ENCODE assay signal across 13 cellular contexts in the genomic region with DNA sequence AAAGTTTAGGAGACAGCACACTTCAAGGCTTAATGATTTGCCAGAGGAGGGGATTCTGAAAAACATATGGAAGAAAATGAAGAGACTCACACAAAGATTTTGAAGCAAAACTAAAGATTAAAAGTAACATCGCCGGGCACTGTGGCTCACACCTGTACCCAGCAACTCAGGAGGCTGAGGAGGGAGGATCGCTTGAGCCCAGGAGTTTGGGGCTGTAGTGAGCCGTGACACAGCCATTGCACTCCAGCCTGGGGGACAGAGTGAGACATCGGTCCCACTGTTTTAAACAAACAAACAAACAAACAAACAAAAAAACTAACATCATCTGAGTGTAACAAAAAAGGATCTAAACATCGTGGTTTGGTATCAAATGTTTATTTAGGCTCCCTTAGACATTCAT. TPM values are rescaled to one million over a fixed set of nuclear protein-coding genes. Genes with fewer than 3 reads are reported as not detected.
DNase-seq lines count a peak whose midpoint lies in the region; TF ChIP-seq lines count a peak whose summit lies in the region.
"Had no signal": no experiment of that assay in that cellular context is flagged by ENCODE, and none has a peak within 500 bp of the region (broad histone marks: within the 10 kb centered on the region; RNA-seq: fewer than 3 reads in every experiment).

No MANE protein-coding gene starts in this region.

- H3K27ac ChIP-seq in 22Rv1 (0 out of 2 replicates have a peak overlapping the region, but pooled peaks have one; percentile 86), sigmoid colon (no peak overlapping the region), right atrium auricular region (no peak overlapping the region)
- H3K27ac ChIP-seq: HL-60 had no signal

- intact Hi-C loops in Caco-2 (cut with micrococcal nuclease; ENCODE audit: unreplicated experiment) (no loop called here), sigmoid colon (cut with DNase I) (no loop called here)
- intact Hi-C loops in activated T-helper 2 cell treated with anti-CD3 and anti-CD28 coated beads, Interferon-gamma antibody, Interleukin-2, Interleukin-4, amounts not matched to agents 10 μg/mL and 5 μg/mL and 100 μg/mL, durations not matched to agents 14 hours and 24 hours and 36 hours (cut with micrococcal nuclease): no loop called here

- DNase-seq in Caco-2 (no peak), mesothelial cell of epicardium (ENCODE audit: low spot score in 2 of 2, unreplicated experiment in 2 of 2) (no peak), sigmoid colon (no peak), right atrium auricular region (ENCODE audit: low spot score) (no peak), SIG-M5 (lab: John Stamatoyannopoulos, UW) (no peak)
- no peak for DNase-seq in activated T-helper 2 cell treated with anti-CD3 and anti-CD28 coated beads, Interferon-gamma antibody, Interleukin-2, Interleukin-4, amounts not matched to agents 10 μg/mL and 5 μg/mL and 100 μg/mL, durations not matched to agents 14 hours and 24 hours and 36 hours (ENCODE audit: low spot score)
- no peak for DNase-seq in activated effector memory CD4-positive, alpha-beta T cell treated with anti-CD3 and anti-CD28 coated beads, Interleukin-2, amount 50 U/mL, for 16 hours
- DNase-seq: hippocampal formation; NCI-H526 treated with DMSO at 0.1 percent for 48 hours; stimulated activated CD4-positive, alpha-beta T cell treated with anti-CD3 and anti-CD28 coated beads, Interleukin-12 subunit alpha, Interleukin-12 subunit beta, amount 100 ng/mL, for 4 hours; SW 1271 had no signal

- H3K27ac Mint-ChIP-seq in Caco-2 (ENCODE audit: unreplicated experiment): peak overlapping the region; percentile 68
- H3K27ac Mint-ChIP-seq in activated T-helper 2 cell treated with anti-CD3 and anti-CD28 coated beads, Interferon-gamma antibody, Interleukin-2, Interleukin-4, amounts not matched to agents 10 μg/mL and 5 μg/mL and 100 μg/mL, durations not matched to agents 14 hours and 24 hours and 36 hours: no peak overlapping the region
- H3K27ac Mint-ChIP-seq in mesothelial cell of epicardium: no peak overlapping the region

- CTCF ChIA-PET in Caco-2 (lab: Charles Lee): no interaction called here

- no peaks in the 10 kb centered on the region for H3K9me3 ChIP-seq in Caco-2
- no peaks in the 10 kb centered on the region for H3K9me3 ChIP-seq in sigmoid colon
- H3K9me3 ChIP-seq in right atrium auricular region: no peaks in the 10 kb centered on the region

- H3K36me3 ChIP-seq in Caco-2 (ENCODE audit: control insufficient read depth, insufficient read depth, low read length): no peaks in the 10 kb centered on the region; the same call in 1 of the 2 replicates
- no peaks in the 10 kb centered on the region for H3K36me3 ChIP-seq in sigmoid colon
- H3K36me3 ChIP-seq in right atrium auricular region: no peaks in the 10 kb centered on the region

- TF ChIP-seq EP300 in sigmoid colon (IDR thresholded peaks at IDR 0.05): no peak

- H3K4me3 Mint-ChIP-seq in Caco-2 (ENCODE audit: unreplicated experiment) (peak overlapping the region; percentile 64), mesothelial cell of epicardium (peak overlapping the region; percentile 39)
- peak overlapping the region; percentile 55 for H3K4me3 Mint-ChIP-seq in activated T-helper 2 cell treated with anti-CD3 and anti-CD28 coated beads, Interferon-gamma antibody, Interleukin-2, Interleukin-4, amounts not matched to agents 10 μg/mL and 5 μg/mL and 100 μg/mL, durations not matched to agents 14 hours and 24 hours and 36 hours (ENCODE audit: low read depth)

- H3K9me3 Mint-ChIP-seq in Caco-2 (ENCODE audit: unreplicated experiment): no peaks in the 10 kb centered on the region
- H3K9me3 Mint-ChIP-seq in activated T-helper 2 cell treated with anti-CD3 and anti-CD28 coated beads, Interferon-gamma antibody, Interleukin-2, Interleukin-4, amounts not matched to agents 10 μg/mL and 5 μg/mL and 100 μg/mL, durations not matched to agents 14 hours and 24 hours and 36 hours: no peaks in the 10 kb centered on the region
- peaks cover 4% of the 10 kb centered on the region for H3K9me3 Mint-ChIP-seq in mesothelial cell of epicardium

- H3K36me3 Mint-ChIP-seq in Caco-2 (ENCODE audit: insufficient read depth, unreplicated experiment) (peaks cover 71% of the 10 kb centered on the region), mesothelial cell of epicardium (peaks cover 13% of the 10 kb centered on the region)
- peaks cover 46% of the 10 kb centered on the region for H3K36me3 Mint-ChIP-seq in activated T-helper 2 cell treated with anti-CD3 and anti-CD28 coated beads, Interferon-gamma antibody, Interleukin-2, Interleukin-4, amounts not matched to agents 10 μg/mL and 5 μg/mL and 100 μg/mL, durations not matched to agents 14 hours and 24 hours and 36 hours (ENCODE audit: low read depth)

- 70 to 91% methylated on average over 6 of the region's 6 CpGs for WGBS in sigmoid colon, 2 donors

- POLR2A ChIA-PET in Caco-2 (lab: Charles Lee): no interaction called here

- no peak for TF ChIP-seq POLR2A in sigmoid colon (IDR thresholded peaks at IDR 0.05)

- TF ChIP-seq CTCF in 22Rv1 (IDR thresholded peaks at IDR 0.05) (no peak), Caco-2 (IDR thresholded peaks at IDR 0.05; ENCODE audit: insufficient read depth in 1 of 2, low read depth in 1 of 2, low read length in 1 of 2, severe bottlenecking in 1 of 2, unreplicated experiment in 1 of 2) (no peak), mesothelial cell of epicardium (IDR thresholded peaks at IDR 0.05; ENCODE audit: unreplicated experiment) (no peak), sigmoid colon (IDR thresholded peaks at IDR 0.05) (no peak), right atrium auricular region (IDR thresholded peaks at IDR 0.05) (no peak)

- H3K27me3 Mint-ChIP-seq in Caco-2 (ENCODE audit: insufficient read depth, unreplicated experiment) (no peaks in the 10 kb centered on the region), mesothelial cell of epicardium (ENCODE audit: low read depth) (no peaks in the 10 kb centered on the region)
- no peaks in the 10 kb centered on the region for H3K27me3 Mint-ChIP-seq in activated T-helper 2 cell treated with anti-CD3 and anti-CD28 coated beads, Interferon-gamma antibody, Interleukin-2, Interleukin-4, amounts not matched to agents 10 μg/mL and 5 μg/mL and 100 μg/mL, durations not matched to agents 14 hours and 24 hours and 36 hours (ENCODE audit: low read depth)

- no peaks in the 10 kb centered on the region for H3K27me3 ChIP-seq in Caco-2 (replicated peaks; ENCODE audit: control insufficient read depth, insufficient read depth, low read length)
- no peaks in the 10 kb centered on the region for H3K27me3 ChIP-seq in sigmoid colon
- H3K27me3 ChIP-seq in right atrium auricular region: no peaks in the 10 kb centered on the region

- peaks cover 17% of the 10 kb centered on the region for H3K4me1 Mint-ChIP-seq in Caco-2 (ENCODE audit: low read depth, unreplicated experiment)
- H3K4me1 Mint-ChIP-seq in activated T-helper 2 cell treated with anti-CD3 and anti-CD28 coated beads, Interferon-gamma antibody, Interleukin-2, Interleukin-4, amounts not matched to agents 10 μg/mL and 5 μg/mL and 100 μg/mL, durations not matched to agents 14 hours and 24 hours and 36 hours (ENCODE audit: low read depth): peaks cover 43% of the 10 kb centered on the region
- peaks cover 24% of the 10 kb centered on the region for H3K4me1 Mint-ChIP-seq in mesothelial cell of epicardium

- no peak overlapping the region for H3K4me3 ChIP-seq in Caco-2 (ENCODE audit: low read depth, low read length)
- H3K4me3 ChIP-seq in sigmoid colon: no peak overlapping the region
- no peak overlapping the region for H3K4me3 ChIP-seq in right atrium auricular region

- peaks cover 48% of the 10 kb centered on the region for H3K4me1 ChIP-seq in Caco-2
- peaks cover 0 to 71% (median 40%) of the 10 kb centered on the region in 4 donors for H3K4me1 ChIP-seq in sigmoid colon
- peaks cover 0 to 66% of the 10 kb centered on the region in 2 donors for H3K4me1 ChIP-seq in right atrium auricular region

- no TSS peak for BruUV-seq in Caco-2 (replicated peaks; lab: Mats Ljungman, UMichigan)

RNA-seq across cellular contexts. Expression of gene KDELR2, which starts 2.5 kb away (rescaled TPM):
- total RNA-seq in Caco-2 (2022) (263 and 274 TPM in 2 replicates), mesothelial cell of epicardium (125 to 145 TPM (median 144 TPM) in 3 replicates), sigmoid colon (10 to 100 TPM; 42.4 to 72.0 (median 60.5) TPM), right atrium auricular region (10 to 100 TPM; 57.6 to 64.7 TPM)
- 68.7 and 78.3 TPM in 2 replicates for total RNA-seq in activated T-helper 2 cell treated with anti-CD3 and anti-CD28 coated beads, Interferon-gamma antibody, Interleukin-2, Interleukin-4, amounts not matched to agents 10 μg/mL and 5 μg/mL and 100 μg/mL, durations not matched to agents 14 hours and 24 hours and 36 hours
- 100 to 1,000 TPM in 1 of 3 donors, 10 to 100 TPM in 2; 59.9 to 136 (median 80.5) TPM for polyA plus RNA-seq in sigmoid colon

RNA-seq across cellular contexts. Expression of gene DAGLB, which starts 33.7 kb away (rescaled TPM):
- total RNA-seq in Caco-2 (2022) (25.8 and 32.6 TPM in 2 replicates), mesothelial cell of epicardium (20.9 to 24.3 TPM (median 24.1 TPM) in 3 replicates), sigmoid colon (10 to 100 TPM in 2 of 4 donors, 1 to 10 TPM in 2; 7.5 to 11.7 (median 9.7) TPM), right atrium auricular region (1 to 10 TPM; 5.7 to 9.4 TPM)
- total RNA-seq in activated T-helper 2 cell treated with anti-CD3 and anti-CD28 coated beads, Interferon-gamma antibody, Interleukin-2, Interleukin-4, amounts not matched to agents 10 μg/mL and 5 μg/mL and 100 μg/mL, durations not matched to agents 14 hours and 24 hours and 36 hours: 21.8 and 22.3 TPM in 2 replicates
- polyA plus RNA-seq in sigmoid colon: 10 to 100 TPM in 1 of 3 donors, 1 to 10 TPM in 2; 3.0 to 10.9 (median 4.9) TPM
